Comparison of ENCODE assay signal across 8 cellular contexts in the genomic region with DNA sequence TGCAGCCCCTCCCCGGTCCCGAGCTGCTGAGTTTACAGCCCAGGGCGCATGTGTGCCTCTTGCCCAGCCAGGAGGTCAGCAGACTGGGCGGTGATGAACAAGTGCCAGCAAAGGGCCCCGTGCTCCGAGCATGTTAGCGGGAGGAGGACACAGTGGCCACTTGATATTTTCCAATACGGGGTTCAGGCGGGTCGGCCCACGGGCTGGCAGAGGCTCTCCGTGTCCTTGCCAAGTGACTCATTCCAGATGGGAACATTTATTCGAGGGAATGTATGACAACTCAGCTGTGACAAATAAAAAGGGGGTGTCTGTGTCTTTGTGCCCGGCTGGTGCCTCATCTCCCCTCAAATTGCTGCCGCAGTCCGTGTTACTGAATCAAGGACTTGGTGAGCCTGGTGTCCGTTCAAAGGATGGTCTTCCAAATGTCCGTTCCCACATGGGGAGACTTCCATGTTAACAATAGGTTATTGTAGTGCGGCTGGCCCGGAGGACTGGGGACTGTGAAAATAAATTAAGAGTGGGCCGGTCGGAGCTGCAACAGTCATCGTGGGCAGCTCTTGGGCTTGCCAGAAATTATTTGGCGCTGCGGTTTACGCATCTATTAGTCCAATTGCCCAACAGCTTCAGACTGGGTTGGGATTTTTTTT.
DNase-seq lines count a peak whose midpoint lies in the region; TF ChIP-seq lines count a peak whose summit lies in the region.

No MANE protein-coding gene starts in this region.

- H3K36me3 Mint-ChIP-seq in chondrocyte (ENCODE audit: low read depth) = peaks cover 2% of the 10 kb centered on the region

- no peak overlapping the region for H3K4me3 ChIP-seq in skin epidermis

- H3K27me3 Mint-ChIP-seq in chondrocyte (ENCODE audit: low read depth) = peaks cover 8% of the 10 kb centered on the region

- no peaks in the 10 kb centered on the region for H3K9me3 Mint-ChIP-seq in chondrocyte (ENCODE audit: low read depth)

- peak overlapping the region; percentile 52 for H3K27ac Mint-ChIP-seq in chondrocyte (ENCODE audit: unreplicated experiment)

- no peak overlapping the region for H3K4me3 Mint-ChIP-seq in chondrocyte (ENCODE audit: unreplicated experiment)

- peak overlapping the region in 13 of 21 experiments; percentile 3 to 74 (median 55) for H3K27ac ChIP-seq in skin epidermis

- no peak for TF ChIP-seq CTCF in chondrocyte (IDR thresholded peaks at IDR 0.05)

- H3K4me1 Mint-ChIP-seq in chondrocyte (ENCODE audit: low read depth) = peaks cover 21% of the 10 kb centered on the region

- DNase-seq in GM04504 (ENCODE audit: low read depth) (peak; percentile 62), chondrocyte (ENCODE audit: low spot score) (no peak), inferior parietal cortex (ENCODE audit: extremely low spot score) (peak; percentile 87), SIG-M5 treated with dmso at 0.1 percent for 504 hours (lab: John Stamatoyannopoulos, UW; ENCODE audit: unreplicated experiment) (no peak), NCI-H69 (lab: John Stamatoyannopoulos, UW) (no peak), NCI-H345 (lab: John Stamatoyannopoulos, UW) (no peak), activated T-cell treated with anti-CD3 and anti-CD28 coated beads for 4 hours (no peak)

Comparison
In these comparisons a context has a peak if more than half of its experiments do, and no peak if none do; other contexts are left out.
1. DNase-seq: peak in GM04504 (single experiment) and inferior parietal cortex (single experiment); none in chondrocyte (single experiment), SIG-M5 treated with dmso at 0.1 percent for 504 hours (single experiment), NCI-H69 (single experiment), NCI-H345 (single experiment) and activated T-cell treated with anti-CD3 and anti-CD28 coated beads for 4 hours (single experiment).